1 cellular context compared by ENCODE assay signal in genomic region chr15:62777657-62778056, GRCh38.
A peak's percentile ranks its signal among the peaks of the same experiment; 100 is the strongest.
TF ChIP-seq lines count a peak whose summit lies in the region.

No MANE protein-coding gene starts in this region.

TF ChIP-seq in SK-N-SH, 30 proteins besides CTCF, POLR2A, EP300 and RAD21 (continued from another document):
- TF ChIP-seq REST (IDR thresholded peaks at IDR 0.05; ENCODE audit: low read depth, low read length) (no peak), FOXM1 (IDR thresholded peaks at IDR 0.05; ENCODE audit: low read depth) (no peak), MAX (IDR thresholded peaks at IDR 0.05; ENCODE audit: low read depth) (no peak), JUND (IDR thresholded peaks at IDR 0.05) (peak; percentile 26; the same call in 1 of the 2 replicates), ZBTB33 (IDR thresholded peaks at IDR 0.05; ENCODE audit: borderline replicate concordance, low read depth) (no peak), TEAD4 (IDR thresholded peaks at IDR 0.05; ENCODE audit: borderline replicate concordance, insufficient read depth) (no peak), NFIC (IDR thresholded peaks at IDR 0.05; ENCODE audit: borderline replicate concordance) (peak; percentile 39; the same call in 1 of the 2 replicates), TCF12 (IDR thresholded peaks at IDR 0.05) (peak; percentile 56), TAF1 (IDR thresholded peaks at IDR 0.05; ENCODE audit: borderline replicate concordance, low read depth, low read length) (no peak), POLR2AphosphoS5 (IDR thresholded peaks at IDR 0.05; ENCODE audit: low read depth, low read length) (peak; percentile 32; the same call in 1 of the 2 replicates), ELF1 (IDR thresholded peaks at IDR 0.05) (no peak), RCOR1 (IDR thresholded peaks at IDR 0.05; ENCODE audit: low read length) (no peak)
